Comparison of ENCODE assay signal across 8 cellular contexts in genomic region chr4:173370130-173370476, GRCh38. TPM values are rescaled to one million over a fixed set of nuclear protein-coding genes. Genes with fewer than 3 reads are reported as not detected.
DNase-seq lines count a peak whose midpoint lies in the region; ATAC-seq and TF ChIP-seq lines count a peak whose summit lies in the region.

No MANE protein-coding gene starts in this region.

- H4K8ac ChIP-seq in IMR-90 (ENCODE audit: low read depth in 2 of 2, low read length in 2 of 2) = peak overlapping the region; percentile 65 to 87; a peak in 3 of 4 replicates

- H4K20me1 ChIP-seq in IMR-90 (ENCODE audit: insufficient read depth, low read length) = no peaks in the 10 kb centered on the region

- H4K5ac ChIP-seq in IMR-90 (ENCODE audit: low read depth, low read length) = peak overlapping the region; percentile 71; the same call in 1 of the 2 replicates

- H3K9me3 Mint-ChIP-seq in activated T-cell treated with anti-CD3 and anti-CD28 coated beads, Interleukin-2, amount 50 U/mL, for 72 hours = no peaks in the 10 kb centered on the region

- H2BK15ac ChIP-seq in IMR-90 (ENCODE audit: low read depth, low read length) = 0 out of 3 replicates have a peak overlapping the region, but pooled peaks have one; percentile 37

- no peaks in the 10 kb centered on the region; the same call in 1 of the 2 replicates for H3K4me1 ChIP-seq in IMR-90 (ENCODE audit: control insufficient read depth, insufficient read depth, low read length)
- peaks cover 0 to 59% (median 13%) of the 10 kb centered on the region in 3 donors for H3K4me1 ChIP-seq in gastroesophageal sphincter

- peak overlapping the region; percentile 57; the same call in 1 of the 2 replicates for H2AK5ac ChIP-seq in IMR-90 (ENCODE audit: low read depth, low read length)

- dilution Hi-C loops in IMR-90 (cut with HindIII; ENCODE audit: low sequenced_read_pairs, unreplicated experiment) = no loop called here

- peak overlapping the region; percentile 96 for H3K4me2 ChIP-seq in IMR-90 (ENCODE audit: low read depth, low read length)

- H3K18ac ChIP-seq in IMR-90 (ENCODE audit: low read depth, low read length) = peak overlapping the region; percentile 78

- 0% methylated on average over 4 of the region's 14 CpGs; no CpG with 5 or more reads in 1 of the 2 experiments for WGBS in IMR-90 (ENCODE audit: extremely low coverage in 2 of 2, insufficient read length in 1 of 2), 2 experiments
- WGBS in gastroesophageal sphincter (ENCODE audit: low coverage in 1 of 2), 2 donors = 0% methylated on average over 4 to 8 of the region's 14 CpGs

- POLR2A ChIA-PET in IMR-90 (lab: Charles Lee; ENCODE audit: unreplicated experiment) = interaction anchor here (0.6 to 1.0 kb wide), 3 partner anchors 32 to 514 kb away, joined by 3 to 10 read pairs (median 5); partner anchors contain the start of gene HMGB2

- DNase-seq in activated effector memory CD4-positive, alpha-beta T cell treated with anti-CD3 and anti-CD28 coated beads, Interleukin-2, amount 50 U/mL, for 16 hours = peak; percentile 87
- no peak for DNase-seq in activated effector memory CD4-positive, alpha-beta T cell treated with Interleukin-2 at 50 U/mL for 16 hours
- no peak for DNase-seq in IMR-90
- DNase-seq in activated T-cell treated with anti-CD3 and anti-CD28 coated beads, Interleukin-2, amount 50 U/mL, for 72 hours = peak in 1 of 2 donors; percentile 64
- peak; percentile 2 for DNase-seq in pulmonary artery endothelial cell (ENCODE audit: low read depth, low spot score)
- no peak for DNase-seq in GM19238 (ENCODE audit: insufficient read length, low spot score)
- no peak for DNase-seq in NCI-H1436 (lab: John Stamatoyannopoulos, UW)

- H3K27ac Mint-ChIP-seq in activated T-cell treated with anti-CD3 and anti-CD28 coated beads, Interleukin-2, amount 50 U/mL, for 72 hours = peak overlapping the region; percentile 98

- H3K36me3 ChIP-seq in IMR-90 (ENCODE audit: control insufficient read depth, insufficient read depth, low read length) = no peaks in the 10 kb centered on the region
- H3K36me3 ChIP-seq in gastroesophageal sphincter = no peaks in the 10 kb centered on the region

- no peak for TF ChIP-seq EP300 in gastroesophageal sphincter (IDR thresholded peaks at IDR 0.05)

- TF ChIP-seq POLR2A in IMR-90 (IDR thresholded peaks at IDR 0.05; ENCODE audit: low read depth, low read length) (no peak), gastroesophageal sphincter (IDR thresholded peaks at IDR 0.05) (no peak)

- H2BK20ac ChIP-seq in IMR-90 (ENCODE audit: low read depth, low read length) = no peak overlapping the region

- peak overlapping the region; percentile 97 to 100 for H3K4me3 Mint-ChIP-seq in activated T-cell treated with anti-CD3 and anti-CD28 coated beads, Interleukin-2, amount 50 U/mL, for 72 hours

- H2AK9ac ChIP-seq in IMR-90 (replicated peaks; ENCODE audit: low read depth, low read length, poor library complexity) = peak overlapping the region; percentile 65

- peaks cover 35% of the 10 kb centered on the region for H3K4me1 Mint-ChIP-seq in activated T-cell treated with anti-CD3 and anti-CD28 coated beads, Interleukin-2, amount 50 U/mL, for 72 hours (ENCODE audit: low read depth)

- H3K9me3 ChIP-seq in IMR-90 (ENCODE audit: control insufficient read depth, insufficient read depth, low read length) (no peaks in the 10 kb centered on the region), gastroesophageal sphincter (no peaks in the 10 kb centered on the region)

- peak overlapping the region; percentile 80 for H3K14ac ChIP-seq in IMR-90 (replicated peaks; ENCODE audit: low read depth, low read length)

- peak overlapping the region; percentile 85 for H3K4me3 ChIP-seq in IMR-90 (ENCODE audit: insufficient read depth, low read depth, low read length)
- H3K4me3 ChIP-seq in gastroesophageal sphincter = peak overlapping the region; percentile 64 to 81

- CTCF ChIA-PET in IMR-90 (lab: Yijun Ruan, JAX) = interaction anchor here (0.9 kb wide), 1 partner anchor 9 kb away, joined by 3 read pairs; no protein-coding TSS in a partner anchor

- TF ChIP-seq CTCF in IMR-90 (conservative IDR thresholded peaks at IDR 0.05; ENCODE audit: low read depth, low read length) (no peak), gastroesophageal sphincter (IDR thresholded peaks at IDR 0.05) (no peak)

- intact Hi-C loops in IMR-90 (cut with micrococcal nuclease) = loop anchor here (1.0 to 5.0 kb wide), 2 partner anchors 36 to 912 kb away; partner anchors contain the start of genes CEP44, FBXO8 and HMGB2

- H3K9ac ChIP-seq in IMR-90 (ENCODE audit: low read depth, low read length) = peak overlapping the region; percentile 95

- H3K9me1 ChIP-seq in IMR-90 (ENCODE audit: insufficient read depth, low read length) = 0 out of 2 replicates have a peak, but pooled peaks cover 5% of the 10 kb centered on the region

- peak overlapping the region; percentile 83 for H4K91ac ChIP-seq in IMR-90 (ENCODE audit: insufficient read depth, low read depth, low read length)

- H2BK5ac ChIP-seq in IMR-90 (ENCODE audit: low read depth, low read length, poor library complexity, severe bottlenecking) = peak overlapping the region; percentile 86

- H3K4ac ChIP-seq in IMR-90 (ENCODE audit: low read depth, low read length) = peak overlapping the region; percentile 84

- H2BK120ac ChIP-seq in IMR-90 (ENCODE audit: low read depth, low read length) = 0 out of 2 replicates have a peak overlapping the region, but pooled peaks have one; percentile 60

- H3K23ac ChIP-seq in IMR-90 (ENCODE audit: low read depth, low read length) = peak overlapping the region; percentile 92

- ATAC-seq in IMR-90 (ENCODE audit: low read depth) (no peak; the same call in 1 of the 2 replicates), gastroesophageal sphincter (peak; percentile 34)
- peak; percentile 23 to 41 for ATAC-seq in activated T-cell treated with anti-CD3 and anti-CD28 coated beads, Interleukin-2, amount 50 U/mL, for 72 hours (replicated peaks in 1 of 2)

- H3K27me3 ChIP-seq in IMR-90 (ENCODE audit: control insufficient read depth, insufficient read depth, low read length) (no peaks in the 10 kb centered on the region), gastroesophageal sphincter (no peaks in the 10 kb centered on the region)

- in situ Hi-C loops in IMR-90 (cut with MboI; ENCODE audit: low sequenced_read_pairs) = no loop called here

- H2AFZ ChIP-seq in IMR-90 (replicated peaks; ENCODE audit: low read length, poor library complexity) = peak overlapping the region; percentile 97

- peaks cover 5 to 6% of the 10 kb centered on the region in 2 donors for H3K36me3 Mint-ChIP-seq in activated T-cell treated with anti-CD3 and anti-CD28 coated beads, Interleukin-2, amount 50 U/mL, for 72 hours (ENCODE audit: insufficient read depth in 2 of 2)

- peak overlapping the region; percentile 91 for H3K56ac ChIP-seq in IMR-90 (ENCODE audit: extremely low read depth, insufficient read depth, low read length)

- no TSS peak for BruUV-seq in IMR-90 (replicated peaks; lab: Mats Ljungman, UMichigan)

- H3K27ac ChIP-seq in IMR-90 (ENCODE audit: insufficient read depth, low read length) (peak overlapping the region; percentile 78), gastroesophageal sphincter (peak overlapping the region; percentile 89 to 98 (median 96))

- H3K79me1 ChIP-seq in IMR-90 (ENCODE audit: low read depth in 1 of 2, low read length in 2 of 2) = peaks cover 2 to 7% of the 10 kb centered on the region in 2 experiments; a peak in 1 of 4 replicates

- TF ChIP-seq RAD21 in IMR-90 (IDR thresholded peaks at IDR 0.05; ENCODE audit: low read length) = no peak

- H3K27me3 Mint-ChIP-seq in activated T-cell treated with anti-CD3 and anti-CD28 coated beads, Interleukin-2, amount 50 U/mL, for 72 hours (ENCODE audit: low read depth) = no peaks in the 10 kb centered on the region

TF ChIP-seq in IMR-90, 13 proteins besides CTCF, POLR2A, EP300 and RAD21 (continues in another document):
- TF ChIP-seq RFX5 (IDR thresholded peaks at IDR 0.05; ENCODE audit: low read depth, low read length) (no peak), SMC3 (IDR thresholded peaks at IDR 0.05; ENCODE audit: low read depth, low read length) (no peak), MXI1 (IDR thresholded peaks at IDR 0.05; ENCODE audit: borderline replicate concordance, low read depth, low read length) (no peak), USF2 (IDR thresholded peaks at IDR 0.05; ENCODE audit: low read depth, low read length) (no peak)

RNA-seq across cellular contexts. Expression of gene SAP30, which starts 0.7 kb away (rescaled TPM):
- 3.8 and 13.9 TPM in 2 replicates for total RNA-seq in IMR-90 (2012; rRNA removed)
- polyA plus RNA-seq in IMR-90 (2012; rRNA removed) = 11.7 and 15.6 TPM in 2 replicates
- 4.9 and 13.1 TPM in 2 replicates for polyA plus RNA-seq in IMR-90 (2012; cell fraction: cytosol; rRNA removed)
- polyA plus RNA-seq in IMR-90 (2012; cell fraction: nucleus; rRNA removed; ENCODE audit: low replicate concordance) = 5.9 and 6.5 TPM in 2 replicates
- 10 to 100 TPM; 18.1 to 18.4 TPM for total RNA-seq in activated T-cell treated with anti-CD3 and anti-CD28 coated beads, Interleukin-2, amount 50 U/mL, for 72 hours
- 10 to 100 TPM; 36.5 to 53.4 (median 41.9) TPM for total RNA-seq in gastroesophageal sphincter
- 19.3 and 35.9 TPM in 2 replicates for total RNA-seq in pulmonary artery endothelial cell

RNA-seq across cellular contexts. Expression of gene SCRG1, which starts 28.8 kb away (rescaled TPM):
- under 0.01 TPM in 2 replicates for total RNA-seq in IMR-90 (2012; rRNA removed)
- 0.22 and 0.23 TPM in 2 replicates for polyA plus RNA-seq in IMR-90 (2012; rRNA removed)
- polyA plus RNA-seq in IMR-90 (2012; cell fraction: cytosol; rRNA removed) = 0.02 and 0.12 TPM in 2 replicates
- 0.01 and 0.15 TPM in 2 replicates for polyA plus RNA-seq in IMR-90 (2012; cell fraction: nucleus; rRNA removed; ENCODE audit: low replicate concordance)
- total RNA-seq in activated T-cell treated with anti-CD3 and anti-CD28 coated beads, Interleukin-2, amount 50 U/mL, for 72 hours = not detected
- 1 to 10 TPM; 1.1 to 2.7 (median 1.8) TPM for total RNA-seq in gastroesophageal sphincter
- total RNA-seq in pulmonary artery endothelial cell = not detected in 2 replicates

RNA-seq across cellular contexts. Expression of gene HMGB2, which starts 35.9 kb away (rescaled TPM):
- total RNA-seq in IMR-90 (2012; rRNA removed) = 49.3 and 112 TPM in 2 replicates
- polyA plus RNA-seq in IMR-90 (2012; rRNA removed) = 83.2 and 106 TPM in 2 replicates
- polyA plus RNA-seq in IMR-90 (2012; cell fraction: cytosol; rRNA removed) = 19.0 and 21.0 TPM in 2 replicates
- 9.2 and 30.2 TPM in 2 replicates for polyA plus RNA-seq in IMR-90 (2012; cell fraction: nucleus; rRNA removed; ENCODE audit: low replicate concordance)
- total RNA-seq in activated T-cell treated with anti-CD3 and anti-CD28 coated beads, Interleukin-2, amount 50 U/mL, for 72 hours = 100 to 1,000 TPM; 553 to 627 TPM
- total RNA-seq in gastroesophageal sphincter = 10 to 100 TPM; 32.0 to 63.3 (median 47.5) TPM
- 125 and 230 TPM in 2 replicates for total RNA-seq in pulmonary artery endothelial cell

Comparison
In these comparisons a context has a peak if more than half of its experiments do, and no peak if none do; other contexts are left out.
1. DNase-seq: peak in activated effector memory CD4-positive, alpha-beta T cell treated with anti-CD3 and anti-CD28 coated beads, Interleukin-2, amount 50 U/mL, for 16 hours (single experiment) and pulmonary artery endothelial cell (single experiment); none in activated effector memory CD4-positive, alpha-beta T cell treated with Interleukin-2 at 50 U/mL for 16 hours (single experiment), IMR-90 (single experiment), GM19238 (single experiment) and NCI-H1436 (single experiment).